Comparison of ENCODE assay signal across 1 cellular context in genomic region chr10:60414877-60415585, GRCh38.
TF ChIP-seq lines count a peak whose summit lies in the region.

No MANE protein-coding gene starts in this region.

TF ChIP-seq in endothelial cell of umbilical vein, 7 proteins besides CTCF, POLR2A, EP300 and RAD21 (continued from another document):
- TF ChIP-seq MYC (IDR thresholded peaks at IDR 0.05; ENCODE audit: low read depth, low read length) (no peak), FOS (IDR thresholded peaks at IDR 0.05; ENCODE audit: borderline replicate concordance, insufficient read depth, low read length) (peak; percentile 86), EZH2 (IDR thresholded peaks at IDR 0.05; ENCODE audit: borderline replicate concordance, low read depth, low read length, severe bottlenecking) (no peak), JUN (IDR thresholded peaks at IDR 0.05; ENCODE audit: borderline replicate concordance, insufficient read depth, insufficient read length, low read depth) (peak; percentile 73), GATA2 (IDR thresholded peaks at IDR 0.05; ENCODE audit: insufficient read depth, insufficient read length, low read depth, low read length) (peak; percentile 100)
